9 cellular contexts compared by ENCODE assay signal in genomic region chr12:95574799-95575452, GRCh38. TPM values are rescaled to one million over a fixed set of nuclear protein-coding genes. Genes with fewer than 3 reads are reported as not detected.
DNase-seq lines count a peak whose midpoint lies in the region; ATAC-seq and TF ChIP-seq lines count a peak whose summit lies in the region.
"Had no signal": no experiment of that assay in that cellular context is flagged by ENCODE, and none has a peak within 500 bp of the region (broad histone marks: within the 10 kb centered on the region; RNA-seq: fewer than 3 reads in every experiment).

No MANE protein-coding gene starts in this region.

- peak; percentile 30 to 43 (median 38) for TF ChIP-seq CTCF in breast epithelium (IDR thresholded peaks at IDR 0.05)
- peak; percentile 22 for TF ChIP-seq CTCF in lung (IDR thresholded peaks at IDR 0.05; ENCODE audit: control extremely low read depth, extremely low read depth)

- H3K4me3 ChIP-seq in breast epithelium: no peak overlapping the region
- no peak overlapping the region for H3K4me3 ChIP-seq in lung

- H3K36me3 ChIP-seq in breast epithelium: no peaks in the 10 kb centered on the region
- H3K36me3 ChIP-seq in lung (ENCODE audit: control insufficient read depth in 2 of 2, insufficient read depth in 2 of 2, low read length in 2 of 2): no peaks in the 10 kb centered on the region

- peak; percentile 83 for ATAC-seq in lung (ENCODE audit: insufficient read depth, low FRiP score)
- ATAC-seq in HG03139 (IDR thresholded peaks at IDR 0.05; ENCODE audit: unreplicated experiment): no peak

- H3K27ac ChIP-seq in breast epithelium (no peak overlapping the region), lung (ENCODE audit: low read depth in 1 of 2, low read length in 1 of 2) (no peak overlapping the region)

- H3K9me3 ChIP-seq in breast epithelium (no peaks in the 10 kb centered on the region), lung (ENCODE audit: control insufficient read depth in 2 of 2, insufficient read depth in 1 of 2, low read length in 1 of 2) (no peaks in the 10 kb centered on the region)

- H3K27me3 ChIP-seq in breast epithelium (no peaks in the 10 kb centered on the region), lung (ENCODE audit: control insufficient read depth, insufficient read depth) (no peaks in the 10 kb centered on the region)

- intact Hi-C loops in breast epithelium (cut with DNase I; ENCODE audit: low total_unique reads): no loop called here

- DNase-seq in NCI-H1436 (lab: John Stamatoyannopoulos, UW) (peak; percentile 4), NCI-H1436 treated with DMSO at 0.1 percent for 48 hours (lab: John Stamatoyannopoulos, UW) (no peak), NCI-H2029 (lab: John Stamatoyannopoulos, UW) (peak; percentile 28), breast epithelium (ENCODE audit: low spot score in 2 of 2) (no peak), lung (ENCODE audit: low spot score) (no peak), activated T-cell treated with anti-CD3 and anti-CD28 coated beads for 4 hours (no peak), NOMO-1 treated with DMSO at 0.1 percent for 48 hours (lab: John Stamatoyannopoulos, UW; ENCODE audit: unreplicated experiment) (no peak)
- DNase-seq: activated naive CD8-positive, alpha-beta T cell treated with anti-CD3 and anti-CD28 coated beads, Interleukin-2, amount 10 ng/mL, durations not matched to agents 7 days and 5 days had no signal

- no peak for TF ChIP-seq POLR2A in breast epithelium (IDR thresholded peaks at IDR 0.05)

- H3K4me1 ChIP-seq in breast epithelium: no peaks in the 10 kb centered on the region
- no peaks in the 10 kb centered on the region for H3K4me1 ChIP-seq in lung (ENCODE audit: control insufficient read depth in 2 of 2, insufficient read depth in 2 of 2, low read length in 2 of 2)

RNA-seq across cellular contexts. Expression of gene USP44, which starts 23.6 kb away (rescaled TPM):
- 1 to 10 TPM; 3.7 to 8.2 (median 3.9) TPM for total RNA-seq in breast epithelium
- total RNA-seq in lung: 10 to 100 TPM; 11.6 to 18.6 TPM
- polyA plus RNA-seq in lung: 1 to 10 TPM; 2.3 to 8.9 TPM

Comparison
In these comparisons a context has a peak if more than half of its experiments do, and no peak if none do; other contexts are left out.
1. DNase-seq: peak in NCI-H1436 (single experiment) and NCI-H2029 (single experiment); none in NCI-H1436 treated with DMSO at 0.1 percent for 48 hours (single experiment), breast epithelium (0 of 2), lung (single experiment), activated T-cell treated with anti-CD3 and anti-CD28 coated beads for 4 hours (single experiment) and NOMO-1 treated with DMSO at 0.1 percent for 48 hours (single experiment).